Comparison of ENCODE assay signal across 23 cellular contexts in the genomic region with DNA sequence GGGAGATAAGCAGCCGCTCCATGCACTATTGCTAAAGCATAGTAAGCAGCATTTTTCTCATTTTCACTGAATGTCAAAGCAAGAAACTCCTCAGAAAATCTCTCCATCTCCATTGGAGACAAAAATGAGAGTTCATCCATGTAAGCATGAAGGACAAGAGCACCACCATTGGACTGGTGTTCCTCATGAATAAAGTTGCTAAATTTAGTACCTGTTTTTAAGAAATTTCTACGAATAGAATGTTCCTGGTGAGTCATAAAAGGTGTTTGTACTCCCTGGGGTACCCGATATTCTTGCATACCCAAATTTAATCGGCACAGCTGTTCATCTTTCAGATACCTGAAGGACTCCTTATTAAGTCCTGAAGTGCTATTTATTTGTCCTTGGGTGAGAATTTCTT.
"Had no signal": no experiment of that assay in that cellular context is flagged by ENCODE, and none has a peak within 500 bp of the region (broad histone marks: within the 10 kb centered on the region; RNA-seq: fewer than 3 reads in every experiment).

No MANE protein-coding gene starts in this region.

- H3K9me3 Mint-ChIP-seq: activated B cell treated with CpG ODN at 0.5 μM for 24 hours; activated naive CD4-positive, alpha-beta T cell treated with anti-CD3 and anti-CD28 coated beads, Interleukin-2, amount 10 ng/mL, durations not matched to agents 7 days and 5 days; activated T-helper 1 cell treated with anti-CD3 and anti-CD28 coated beads, Interleukin-12 subunit alpha, Interleukin-12 subunit beta, Interleukin-2, Interleukin-4 antibody, amounts not matched to agents 30 ng/mL and 10 ng/mL and 1 ng/mL, durations not matched to agents 14 hours and 24 hours and 36 hours; memory B cell; naive thymus-derived CD4-positive, alpha-beta T cell; stimulated activated naive B cell treated with anti-CD40 and anti-IgM and Interleukin-4, amounts not matched to agents 10 μg/mL and 1 μg/mL and 100 μg/mL, for 72 hours; T-helper 2 cell treated with Interferon-gamma antibody and Interleukin-4, amounts not matched to agents 5 μg/mL and 100 μg/mL, for 36 hours had no signal

- H3K27me3 Mint-ChIP-seq: activated B cell treated with CpG ODN at 0.5 μM for 24 hours; activated naive CD4-positive, alpha-beta T cell treated with anti-CD3 and anti-CD28 coated beads, Interleukin-2, amount 10 ng/mL, durations not matched to agents 7 days and 5 days; memory B cell; naive thymus-derived CD4-positive, alpha-beta T cell; stimulated activated naive B cell treated with anti-CD40 and anti-IgM and Interleukin-4, amounts not matched to agents 10 μg/mL and 1 μg/mL and 100 μg/mL, for 72 hours had no signal

- ATAC-seq: naive thymus-derived CD4-positive, alpha-beta T cell; right cardiac atrium; stimulated activated naive B cell treated with anti-CD40 and anti-IgM and Interleukin-4, amounts not matched to agents 10 μg/mL and 1 μg/mL and 100 μg/mL, for 72 hours had no signal

- H3K9me3 ChIP-seq: stomach, thyroid gland, upper lobe of left lung, vagina had no signal

- H3K27ac Mint-ChIP-seq: activated B cell treated with CpG ODN at 0.5 μM for 24 hours; activated naive CD4-positive, alpha-beta T cell treated with anti-CD3 and anti-CD28 coated beads, Interleukin-2, amount 10 ng/mL, durations not matched to agents 7 days and 5 days; activated T-helper 1 cell treated with anti-CD3 and anti-CD28 coated beads, Interleukin-12 subunit alpha, Interleukin-12 subunit beta, Interleukin-2, Interleukin-4 antibody, amounts not matched to agents 30 ng/mL and 10 ng/mL and 1 ng/mL, durations not matched to agents 14 hours and 24 hours and 36 hours; memory B cell; stimulated activated naive B cell treated with anti-CD40 and anti-IgM and Interleukin-4, amounts not matched to agents 10 μg/mL and 1 μg/mL and 100 μg/mL, for 72 hours; T-helper 2 cell treated with Interferon-gamma antibody and Interleukin-4, amounts not matched to agents 5 μg/mL and 100 μg/mL, for 36 hours had no signal

- H3K27ac ChIP-seq: stomach, thyroid gland, upper lobe of left lung, vagina had no signal

- H3K4me3 ChIP-seq: stomach, thyroid gland, upper lobe of left lung, vagina had no signal

- H3K27me3 ChIP-seq: stomach, thyroid gland, upper lobe of left lung, vagina had no signal

- H3K4me3 Mint-ChIP-seq: activated B cell treated with CpG ODN at 0.5 μM for 24 hours; activated naive CD4-positive, alpha-beta T cell treated with anti-CD3 and anti-CD28 coated beads, Interleukin-2, amount 10 ng/mL, durations not matched to agents 7 days and 5 days; activated T-helper 1 cell treated with anti-CD3 and anti-CD28 coated beads, Interleukin-12 subunit alpha, Interleukin-12 subunit beta, Interleukin-2, Interleukin-4 antibody, amounts not matched to agents 30 ng/mL and 10 ng/mL and 1 ng/mL, durations not matched to agents 14 hours and 24 hours and 36 hours; memory B cell; naive thymus-derived CD4-positive, alpha-beta T cell; stimulated activated naive B cell treated with anti-CD40 and anti-IgM and Interleukin-4, amounts not matched to agents 10 μg/mL and 1 μg/mL and 100 μg/mL, for 72 hours; T-helper 2 cell treated with Interferon-gamma antibody and Interleukin-4, amounts not matched to agents 5 μg/mL and 100 μg/mL, for 36 hours had no signal

- DNase-seq: activated B cell treated with CpG ODN at 0.5 μM for 24 hours; activated CD4-positive, alpha-beta T cell treated with anti-CD3 and anti-CD28 coated beads, Interleukin-2, amount 50 U/mL, for 4 hours; activated CD8-positive, alpha-beta memory T cell treated with anti-CD3 and anti-CD28 coated beads, Interleukin-2, amount 50 U/mL, for 4 hours; activated gamma-delta T cell; activated naive CD4-positive, alpha-beta T cell treated with anti-CD3 and anti-CD28 coated beads, Interleukin-2, amount 10 ng/mL, durations not matched to agents 7 days and 5 days; activated T-cell treated with anti-CD3 and anti-CD28 coated beads, Interleukin-2, amount 50 U/mL, for 1 hour; effector CD8-positive, alpha-beta T cell; erythroblast; hippocampal formation; midbrain; naive thymus-derived CD4-positive, alpha-beta T cell; right cardiac atrium; stimulated activated CD4-positive, alpha-beta T cell treated with anti-CD3 and anti-CD28 coated beads, Interleukin-15, amount 100 ng/mL, for 24 hours; stimulated activated CD4-positive, alpha-beta T cell treated with anti-CD3 and anti-CD28 coated beads, Interleukin-2, amount 100 ng/mL, for 24 hours; stimulated activated naive B cell treated with anti-CD40 and anti-IgM and Interleukin-4, amounts not matched to agents 10 μg/mL and 1 μg/mL and 100 μg/mL, for 72 hours; stomach; T-helper 1 cell; thyroid gland; upper lobe of left lung had no signal
